Comparison of ENCODE assay signal across 8 cellular contexts in genomic region chr17:49997773-49998703, GRCh38. TPM values are rescaled to one million over a fixed set of nuclear protein-coding genes. Genes with fewer than 3 reads are reported as not detected.
DNase-seq lines count a peak whose midpoint lies in the region; ATAC-seq and TF ChIP-seq lines count a peak whose summit lies in the region.

No MANE protein-coding gene starts in this region.

- CTCF ChIA-PET in CD8-positive, alpha-beta T cell (lab: Charles Lee), result interaction anchor here (0.5 to 14.3 kb wide), 60 partner anchors 12 to 673 kb away, joined by 3 to 255 read pairs (median 6); partner anchors contain the start of genes DLX4, LRRC59 and PDK2

- ATAC-seq in CD8-positive, alpha-beta T cell, result peak; percentile 78
- ATAC-seq in left cardiac atrium (peak; percentile 78 to 80), GM18909 (IDR thresholded peaks at IDR 0.05; ENCODE audit: poor library complexity, unreplicated experiment) (no peak)

- H3K4me1 ChIP-seq in CD8-positive, alpha-beta T cell (ENCODE audit: insufficient read depth, low read length), result peaks cover 31% of the 10 kb centered on the region
- peaks cover 16% of the 10 kb centered on the region for H3K4me1 ChIP-seq in adipocyte (ENCODE audit: control insufficient read depth, insufficient read depth, low read length)

- no peak overlapping the region for H3K4me3 ChIP-seq in CD8-positive, alpha-beta T cell (ENCODE audit: low read depth, low read length)
- H3K4me3 ChIP-seq in H7 (ENCODE audit: insufficient read depth, low read depth, low read length) (no peak overlapping the region), adipocyte (ENCODE audit: low read length) (no peak overlapping the region)

- peaks cover 38% of the 10 kb centered on the region for H3K27me3 ChIP-seq in CD8-positive, alpha-beta T cell (ENCODE audit: insufficient read depth, low read length)
- H3K27me3 ChIP-seq in H7 (ENCODE audit: control insufficient read depth, insufficient read depth, low read length) (peaks cover 62% of the 10 kb centered on the region), adipocyte (replicated peaks; ENCODE audit: control insufficient read depth, insufficient read depth, low read length) (peaks cover 52% of the 10 kb centered on the region)

- H3K4me1 Mint-ChIP-seq in CD8-positive, alpha-beta T cell (ENCODE audit: low read depth), result peaks cover 33% of the 10 kb centered on the region

- intact Hi-C loops in CD8-positive, alpha-beta T cell (cut with DNase I, micrococcal nuclease), result loop anchor here (1.0 to 5.0 kb wide), 5 partner anchors 118 to 591 kb away; no protein-coding TSS in a partner anchor
- intact Hi-C loops in left cardiac atrium (cut with DNase I), result loop anchor here (1.0 to 5.0 kb wide), 6 partner anchors 116 to 431 kb away; no protein-coding TSS in a partner anchor

- POLR2A ChIA-PET in CD8-positive, alpha-beta T cell (lab: Charles Lee), result interaction anchor here (1.0 to 1.1 kb wide), 3 partner anchors 25 to 46 kb away, joined by 3 to 5 read pairs (median 3); no protein-coding TSS in a partner anchor

- no peak overlapping the region for H3K9ac ChIP-seq in adipocyte (ENCODE audit: low read length)

- no peak overlapping the region for H3K27ac Mint-ChIP-seq in CD8-positive, alpha-beta T cell

- no peak overlapping the region for H3K27ac ChIP-seq in CD8-positive, alpha-beta T cell (ENCODE audit: low read depth, low read length)

- DNase-seq in CD8-positive, alpha-beta T cell, result peak; percentile 66 to 89 (median 82)
- peak; percentile 92 for DNase-seq in H7
- peak; percentile 88 for DNase-seq in NCI-H146 (lab: John Stamatoyannopoulos, UW)
- peak; percentile 77 for DNase-seq in T follicular helper cell (ENCODE audit: low read depth)
- peak; percentile 95 for DNase-seq in adipocyte (ENCODE audit: low read depth)
- DNase-seq in left cardiac atrium, result peak; percentile 77
- DNase-seq in renal cortical epithelial cell (ENCODE audit: low read depth), result peak; percentile 67

- no peaks in the 10 kb centered on the region for H3K9me3 Mint-ChIP-seq in CD8-positive, alpha-beta T cell

- no peaks in the 10 kb centered on the region for H3K9me3 ChIP-seq in CD8-positive, alpha-beta T cell (ENCODE audit: low read length)
- no peaks in the 10 kb centered on the region for H3K9me3 ChIP-seq in adipocyte (ENCODE audit: control insufficient read depth, low read length)

- peaks cover 78% of the 10 kb centered on the region for H3K27me3 Mint-ChIP-seq in CD8-positive, alpha-beta T cell (ENCODE audit: low read depth)

- no peaks in the 10 kb centered on the region for H3K36me3 Mint-ChIP-seq in CD8-positive, alpha-beta T cell

- H3K36me3 ChIP-seq in CD8-positive, alpha-beta T cell (ENCODE audit: insufficient read depth, low read length), result no peaks in the 10 kb centered on the region
- H3K36me3 ChIP-seq in H7 (replicated peaks; ENCODE audit: control insufficient read depth, insufficient read depth, low read length), result no peaks in the 10 kb centered on the region
- no peaks in the 10 kb centered on the region for H3K36me3 ChIP-seq in adipocyte (ENCODE audit: control insufficient read depth, insufficient read depth, low read length, severe bottlenecking)

- TF ChIP-seq CTCF in CD8-positive, alpha-beta T cell (IDR thresholded peaks at IDR 0.05), result peak; percentile 85

- no peak overlapping the region for H3K4me3 Mint-ChIP-seq in CD8-positive, alpha-beta T cell

RNA-seq across cellular contexts. Expression of gene DLX3, which starts 3.0 kb away (rescaled TPM):
- not detected for total RNA-seq in CD8-positive, alpha-beta T cell
- total RNA-seq in H7 (2014; rRNA removed; shearing (Covaris generic)), result not detected in 2 replicates
- under 1 TPM in 1 of 2 donors, not detected in 1; 0.16 TPM for total RNA-seq in left cardiac atrium
- not detected in 2 replicates for total RNA-seq in renal cortical epithelial cell

RNA-seq across cellular contexts. Expression of gene DLX4, which starts 29.0 kb away (rescaled TPM):
- total RNA-seq in CD8-positive, alpha-beta T cell, result under 1 TPM; 0.44 to 0.60 TPM
- 1.0 and 1.1 TPM in 2 replicates for total RNA-seq in H7 (2014; rRNA removed; shearing (Covaris generic))
- under 1 TPM; 0.13 to 0.27 TPM for total RNA-seq in left cardiac atrium
- total RNA-seq in renal cortical epithelial cell, result 0.25 TPM in 1 of 2 replicates, not detected in the other

RNA-seq across cellular contexts. Expression of gene ITGA3, which starts 57.9 kb away (rescaled TPM):
- total RNA-seq in CD8-positive, alpha-beta T cell, result 1 to 10 TPM; 1.6 to 2.0 TPM
- total RNA-seq in H7 (2014; rRNA removed; shearing (Covaris generic)), result 20.0 and 24.0 TPM in 2 replicates
- 10 to 100 TPM; 26.5 to 35.9 TPM for total RNA-seq in left cardiac atrium
- 882 and 1,202 TPM in 2 replicates for total RNA-seq in renal cortical epithelial cell

Comparison
In these comparisons a context has a peak if more than half of its experiments do, and no peak if none do; other contexts are left out.
1. RNA of gene ITGA3, which starts 57.9 kb away (total RNA-seq): 882 to 1,202 TPM in renal cortical epithelial cell; 26.5 to 35.9 TPM in left cardiac atrium, 20.0 to 24.0 TPM in H7 and 1.6 to 2.0 TPM in CD8-positive, alpha-beta T cell; every median in the first group is over 10 times any median in the second.
2. Peak in every context shown above with its lines, with median percentiles within 50 percentile points of each other: DNase-seq.